In genomic region chr4:164748375-164748774, GRCh38 we compare ENCODE assay signal across 9 cellular contexts. TPM values are rescaled to one million over a fixed set of nuclear protein-coding genes. Genes with fewer than 3 reads are reported as not detected.
DNase-seq lines count a peak whose midpoint lies in the region; ATAC-seq, FAIRE-seq and TF ChIP-seq lines count a peak whose summit lies in the region.
"Had no signal": no experiment of that assay in that cellular context is flagged by ENCODE, and none has a peak within 500 bp of the region (broad histone marks: within the 10 kb centered on the region; RNA-seq: fewer than 3 reads in every experiment).

No MANE protein-coding gene starts in this region.

- H3K4me3 ChIP-seq in GM12878 (no peak overlapping the region), lower leg skin (ENCODE audit: low read depth, poor library complexity, severe bottlenecking) (no peak overlapping the region)

- no peak overlapping the region for H3K9ac ChIP-seq in GM12878 (ENCODE audit: control insufficient read depth, insufficient read depth, low read length)

- BruUV-seq in GM12878 (replicated peaks; lab: Mats Ljungman, UMichigan), result no TSS peak

- no peaks in the 10 kb centered on the region for H3K4me1 Mint-ChIP-seq in activated naive CD8-positive, alpha-beta T cell treated with anti-CD3 and anti-CD28 coated beads, Interleukin-2, amount 50 U/mL, for 24 hours

- no peaks in the 10 kb centered on the region for H3K4me1 ChIP-seq in GM12878 (ENCODE audit: control insufficient read depth, insufficient read depth, low read length)

- in situ Hi-C loops in GM12878 (cut with MboI), result loop anchor here (25.0 kb wide), 1 partner anchor 986 kb away; no protein-coding TSS in a partner anchor

- TF ChIP-seq EP300 in Ishikawa (IDR thresholded peaks at IDR 0.05; ENCODE audit: borderline replicate concordance), result no peak
- no peak for TF ChIP-seq EP300 in GM12878 (IDR thresholded peaks at IDR 0.05; ENCODE audit: borderline replicate concordance in 1 of 2, control insufficient read depth in 1 of 2, low read depth in 2 of 2, low read length in 2 of 2)

- ATAC-seq in GM12878, result no peak
- no peak for ATAC-seq in activated naive CD8-positive, alpha-beta T cell treated with anti-CD3 and anti-CD28 coated beads, Interleukin-2, amount 50 U/mL, for 24 hours

- H3K9me3 Mint-ChIP-seq in activated naive CD8-positive, alpha-beta T cell treated with anti-CD3 and anti-CD28 coated beads, Interleukin-2, amount 50 U/mL, for 24 hours, result peaks cover 6% of the 10 kb centered on the region

- H3K79me2 ChIP-seq in GM12878 (ENCODE audit: control insufficient read depth, insufficient read depth, low read length), result no peaks in the 10 kb centered on the region

- no peaks in the 10 kb centered on the region for H3K36me3 ChIP-seq in GM12878 (ENCODE audit: control insufficient read depth in 2 of 2, insufficient read depth in 2 of 2, low read length in 1 of 2)

- CTCF ChIA-PET in GM12878 (lab: Yijun Ruan, JAX), result interaction anchor here (0.6 to 1.6 kb wide), 4 partner anchors 10 to 1198 kb away, joined by 3 to 5 read pairs (median 4); no protein-coding TSS in a partner anchor

- WGBS in GM12878 (ENCODE audit: insufficient coverage, insufficient replicate concordance, low lambda C conversion rate, missing lambda C conversion rate), result 18% methylated on average over 3 of the region's 3 CpGs
- WGBS in lower leg skin, 2 donors, result 54 to 55% methylated on average over 3 of the region's 3 CpGs

- peaks cover 2% of the 10 kb centered on the region for H3K27me3 Mint-ChIP-seq in activated naive CD8-positive, alpha-beta T cell treated with anti-CD3 and anti-CD28 coated beads, Interleukin-2, amount 50 U/mL, for 24 hours

- no peaks in the 10 kb centered on the region for H4K20me1 ChIP-seq in GM12878 (ENCODE audit: control insufficient read depth, insufficient read depth)

- H3K9me3 ChIP-seq in GM12878 (replicated peaks; ENCODE audit: control insufficient read depth, insufficient read depth, low read length), result no peaks in the 10 kb centered on the region

- H3K36me3 Mint-ChIP-seq in activated naive CD8-positive, alpha-beta T cell treated with anti-CD3 and anti-CD28 coated beads, Interleukin-2, amount 50 U/mL, for 24 hours (ENCODE audit: low read depth), result no peaks in the 10 kb centered on the region

- peak; percentile 40 for TF ChIP-seq CTCF in D721Med (IDR thresholded peaks at IDR 0.05; ENCODE audit: insufficient read depth, missing control alignments)
- peak in 1 of 3 experiments; percentile 36; a peak in 2 of 6 replicates for TF ChIP-seq CTCF in GM12878 (IDR thresholded peaks at IDR 0.05 in 2 of 3, conservative IDR thresholded peaks at IDR 0.05 in 1 of 3; ENCODE audit: control insufficient read depth in 2 of 3, extremely low read depth in 1 of 3, insufficient read depth in 1 of 3, low read depth in 3 of 3, low read length in 3 of 3)
- TF ChIP-seq CTCF in lower leg skin (IDR thresholded peaks at IDR 0.05), result no peak

- POLR2A ChIA-PET in GM12878 (lab: Charles Lee), result no interaction called here

- SMC1A ChIA-PET in GM12878 (lab: Charles Lee; ENCODE audit: uncharacterized antibody, unreplicated experiment), result no interaction called here

- no peak overlapping the region for H2AFZ ChIP-seq in GM12878 (ENCODE audit: control insufficient read depth, low read depth, low read length)

- TF ChIP-seq POLR2A in GM12878 (IDR thresholded peaks at IDR 0.05; ENCODE audit: low read depth, low read length), result no peak
- TF ChIP-seq POLR2A in lower leg skin (IDR thresholded peaks at IDR 0.05), result no peak

- DNase-seq in D721Med (ENCODE audit: insufficient read length, low spot score) (no peak), GM12878 (ENCODE audit: low read depth, low spot score) (no peak), medulla oblongata (ENCODE audit: extremely low spot score) (peak; percentile 36), NCI-H187 (lab: John Stamatoyannopoulos, UW) (no peak), T-helper 1 cell (no peak), lower leg skin (ENCODE audit: low spot score in 2 of 2) (no peak)
- DNase-seq in activated naive CD8-positive, alpha-beta T cell treated with anti-CD3 and anti-CD28 coated beads, Interleukin-2, amount 50 U/mL, for 24 hours, result no peak

- H3K27me3 ChIP-seq in GM12878 (replicated peaks in 1 of 2; ENCODE audit: control insufficient read depth in 2 of 2, insufficient read depth in 2 of 2, low read length in 1 of 2), result no peaks in the 10 kb centered on the region

- no peak overlapping the region for H3K4me2 ChIP-seq in GM12878 (ENCODE audit: control insufficient read depth, insufficient read depth)

- no peak overlapping the region for H3K27ac ChIP-seq in GM12878 (ENCODE audit: control insufficient read depth, insufficient read depth)

- intact Hi-C loops in GM12878 (cut with micrococcal nuclease; ENCODE audit: unreplicated experiment), result loop anchor here (1.0 to 10.0 kb wide), 2 partner anchors 1064 to 1198 kb away; no protein-coding TSS in a partner anchor
- intact Hi-C loops in lower leg skin (cut with DNase I; ENCODE audit: low total_unique reads), result loop anchor here (10.0 kb wide), 1 partner anchor 1194 kb away; no protein-coding TSS in a partner anchor

- H3K4me3 Mint-ChIP-seq in activated naive CD8-positive, alpha-beta T cell treated with anti-CD3 and anti-CD28 coated beads, Interleukin-2, amount 50 U/mL, for 24 hours, result no peak overlapping the region

- RAD21 ChIA-PET in GM12878 (lab: Charles Lee; ENCODE audit: unreplicated experiment), result no interaction called here

- TF ChIP-seq RAD21 in Ishikawa (IDR thresholded peaks at IDR 0.05; ENCODE audit: low read depth), result peak; percentile 55
- peak; percentile 23; the same call in 1 of the 2 replicates for TF ChIP-seq RAD21 in GM12878 (IDR thresholded peaks at IDR 0.05; ENCODE audit: insufficient read depth, low read depth, low read length)

- no peak overlapping the region for H3K27ac Mint-ChIP-seq in activated naive CD8-positive, alpha-beta T cell treated with anti-CD3 and anti-CD28 coated beads, Interleukin-2, amount 50 U/mL, for 24 hours

- no peak for FAIRE-seq in D721Med (lab: Jason Lieb, UNC)
- FAIRE-seq in GM12878 (lab: Jason Lieb, UNC), result no peak

TF ChIP-seq in GM12878, 131 proteins besides CTCF, POLR2A, EP300 and RAD21:
- TF ChIP-seq TARDBP (IDR thresholded peaks at IDR 0.05; ENCODE audit: borderline replicate concordance) (no peak), KLF5 (IDR thresholded peaks at IDR 0.05; ENCODE audit: partially characterized antibody) (no peak), SIX5 (IDR thresholded peaks at IDR 0.05; ENCODE audit: low read depth, low read length, severe bottlenecking) (no peak), ZNF274 (IDR thresholded peaks at IDR 0.05; ENCODE audit: insufficient read depth, insufficient read length) (no peak), RCOR1 (conservative IDR thresholded peaks at IDR 0.05; ENCODE audit: low read depth, low read length) (no peak), ATF7 (IDR thresholded peaks at IDR 0.05; ENCODE audit: low read depth) (no peak), SMAD1 (IDR thresholded peaks at IDR 0.05; ENCODE audit: low read depth, partially characterized antibody) (no peak), GATAD2B (conservative IDR thresholded peaks at IDR 0.05; ENCODE audit: low read depth) (no peak), NRF1 (conservative IDR thresholded peaks at IDR 0.05; ENCODE audit: low read depth, low read length) (no peak), PAX5 (IDR thresholded peaks at IDR 0.05; ENCODE audit: borderline replicate concordance, low read depth, low read length) (no peak), BACH1 (IDR thresholded peaks at IDR 0.05; ENCODE audit: borderline replicate concordance) (no peak)
- TF ChIP-seq, protein P1, sequence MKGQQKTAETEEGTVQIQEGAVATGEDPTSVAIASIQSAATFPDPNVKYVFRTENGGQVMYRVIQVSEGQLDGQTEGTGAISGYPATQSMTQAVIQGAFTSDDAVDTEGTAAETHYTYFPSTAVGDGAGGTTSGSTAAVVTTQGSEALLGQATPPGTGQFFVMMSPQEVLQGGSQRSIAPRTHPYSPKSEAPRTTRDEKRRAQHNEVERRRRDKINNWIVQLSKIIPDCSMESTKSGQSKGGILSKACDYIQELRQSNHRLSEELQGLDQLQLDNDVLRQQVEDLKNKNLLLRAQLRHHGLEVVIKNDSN (IDR thresholded peaks at IDR 0.05; ENCODE audit: borderline replicate concordance, extremely low read length, insufficient read depth, low read depth, low read length), result no peak
- TF ChIP-seq, protein P2, sequence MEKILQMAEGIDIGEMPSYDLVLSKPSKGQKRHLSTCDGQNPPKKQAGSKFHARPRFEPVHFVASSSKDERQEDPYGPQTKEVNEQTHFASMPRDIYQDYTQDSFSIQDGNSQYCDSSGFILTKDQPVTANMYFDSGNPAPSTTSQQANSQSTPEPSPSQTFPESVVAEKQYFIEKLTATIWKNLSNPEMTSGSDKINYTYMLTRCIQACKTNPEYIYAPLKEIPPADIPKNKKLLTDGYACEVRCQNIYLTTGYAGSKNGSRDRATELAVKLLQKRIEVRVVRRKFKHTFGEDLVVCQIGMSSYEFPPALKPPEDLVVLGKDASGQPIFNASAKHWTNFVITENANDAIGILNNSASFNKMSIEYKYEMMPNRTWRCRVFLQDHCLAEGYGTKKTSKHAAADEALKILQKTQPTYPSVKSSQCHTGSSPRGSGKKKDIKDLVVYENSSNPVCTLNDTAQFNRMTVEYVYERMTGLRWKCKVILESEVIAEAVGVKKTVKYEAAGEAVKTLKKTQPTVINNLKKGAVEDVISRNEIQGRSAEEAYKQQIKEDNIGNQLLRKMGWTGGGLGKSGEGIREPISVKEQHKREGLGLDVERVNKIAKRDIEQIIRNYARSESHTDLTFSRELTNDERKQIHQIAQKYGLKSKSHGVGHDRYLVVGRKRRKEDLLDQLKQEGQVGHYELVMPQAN (conservative IDR thresholded peaks at IDR 0.05), result no peak

RNA-seq across cellular contexts. Expression of gene SMIM31, which starts 5.6 kb away (rescaled TPM):
- not detected in 2 replicates for total RNA-seq in GM12878 (2013; cell fraction: nucleolus; rRNA removed)
- total RNA-seq in GM12878 (2014; rRNA removed) (not detected in 2 replicates), GM12878 (2014; rRNA removed; fragmentation: Illumina TruSeq; extraction: Trizol) (not detected in 2 replicates), GM12878 (2021) (not detected in 2 replicates), lower leg skin (not detected)
- polyA plus RNA-seq in GM12878 (2011; ENCODE audit: low read depth), result not detected
- polyA plus RNA-seq in GM12878 (2011; rRNA removed) (not detected in 2 replicates), GM12878 (2014; fragmentation: Illumina TruSeq; extraction: Trizol) (not detected in 2 replicates), GM12878 (2014; fragmentation: Nextera tagmentation; extraction: Ambion mirVana) (not detected), GM12878 (2014; rRNA removed) (not detected in 2 replicates), GM12878 (2016; fragmentation: Nextera tagmentation; extraction: Ambion mirVana) (not detected)
- not detected in 2 replicates for polyA plus RNA-seq in GM12878 (2011; cell fraction: cytosol; rRNA removed)
- polyA plus RNA-seq in GM12878 (2011; cell fraction: nucleus; rRNA removed), result not detected in 2 replicates
- polyA plus RNA-seq in GM12878 (2012), result not detected in 2 replicates
- polyA minus RNA-seq in GM12878 (2011; rRNA and poly(A)+ RNA removed), result not detected in 2 replicates
- polyA minus RNA-seq in GM12878 (2011; cell fraction: cytosol; rRNA and poly(A)+ RNA removed), result not detected in 2 replicates
- polyA minus RNA-seq in GM12878 (2011; cell fraction: nucleus; rRNA and poly(A)+ RNA removed), result not detected in 2 replicates
- total RNA-seq: T-helper 2 cell treated with Interferon-gamma antibody and Interleukin-4, amounts not matched to agents 100 ng/mL and 5 ng/mL, for 36 hours had no signal
